6 cellular contexts compared by ENCODE assay signal in the genomic region with DNA sequence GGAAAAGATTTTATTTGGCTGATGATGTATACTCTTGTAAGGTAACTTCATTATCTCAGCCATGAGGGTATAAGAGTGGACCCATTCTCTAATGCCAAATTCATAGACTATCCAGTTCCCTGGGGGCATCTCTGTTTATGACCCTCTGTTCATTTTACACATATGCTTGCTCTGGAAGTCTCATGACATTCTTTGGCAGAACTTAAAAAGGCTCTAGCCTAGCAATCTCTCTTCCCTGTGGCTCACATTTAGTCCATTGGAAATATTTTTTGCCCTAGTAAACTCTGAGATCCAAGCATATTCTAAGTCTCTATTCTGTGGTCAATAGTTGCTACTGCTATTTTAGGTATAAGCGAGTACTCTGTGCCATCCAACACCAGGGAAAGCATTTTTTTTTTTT.
"Had no signal": no experiment of that assay in that cellular context is flagged by ENCODE, and none has a peak within 500 bp of the region (broad histone marks: within the 10 kb centered on the region; RNA-seq: fewer than 3 reads in every experiment).

No MANE protein-coding gene starts in this region.

- H3K27ac Mint-ChIP-seq: GM23338, IgD-negative memory B cell had no signal

- DNase-seq: H9, HCEC 1CT, KBM-7 had no signal

- H3K27me3 Mint-ChIP-seq: IgD-negative memory B cell had no signal

- H3K9me3 Mint-ChIP-seq: IgD-negative memory B cell had no signal

- H3K4me1 Mint-ChIP-seq: GM23338 had no signal

- H3K4me3 Mint-ChIP-seq: GM23338, H9, IgD-negative memory B cell had no signal

- ATAC-seq: GM23338, HepG2 had no signal
